In the genomic region with DNA sequence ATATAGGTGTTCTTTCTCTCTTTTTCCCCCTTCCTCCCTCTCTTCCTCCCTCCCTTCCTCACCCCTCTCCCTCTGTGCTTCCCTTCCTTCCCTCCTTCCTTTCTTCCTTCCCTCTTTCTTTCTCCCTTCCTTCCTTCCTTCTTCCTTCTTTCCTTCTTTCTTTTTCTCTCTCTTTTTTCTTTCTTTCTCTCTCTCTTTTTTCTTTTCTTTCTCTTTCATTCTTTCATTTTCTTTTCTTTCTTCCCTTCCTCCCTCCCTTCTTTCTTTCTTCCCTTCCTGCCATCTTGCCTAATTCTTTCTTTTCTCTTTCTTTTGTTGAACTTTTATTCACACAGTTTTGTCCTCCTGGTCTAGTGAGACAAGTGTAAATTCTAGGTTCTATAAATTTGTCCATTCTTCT, we compare ENCODE assay signal across 38 cellular contexts.
"Had no signal": no experiment of that assay in that cellular context is flagged by ENCODE, and none has a peak within 500 bp of the region (broad histone marks: within the 10 kb centered on the region; RNA-seq: fewer than 3 reads in every experiment).

No MANE protein-coding gene starts in this region.

- H3K27me3 Mint-ChIP-seq: activated CD4-positive, alpha-beta memory T cell treated with anti-CD3 and anti-CD28 coated beads, Interleukin-2, amount 10 ng/mL, durations not matched to agents 7 days and 5 days; activated CD4-positive, alpha-beta T cell treated with anti-CD3 and anti-CD28 coated beads for 36 hours; activated CD4-positive, alpha-beta T cell treated with anti-CD3 and anti-CD28 coated beads, Interleukin-2, amount 10 ng/mL, durations not matched to agents 7 days and 5 days; activated CD8-positive, alpha-beta memory T cell treated with anti-CD3 and anti-CD28 coated beads, Interleukin-2, amount 10 ng/mL, durations not matched to agents 7 days and 5 days; activated naive CD8-positive, alpha-beta T cell treated with anti-CD3 and anti-CD28 coated beads for 36 hours; activated T-helper 17 cell treated with anti-CD3 and anti-CD28 coated beads, Interleukin-2, amount 50 U/mL, for 72 hours had no signal

- H3K4me3 Mint-ChIP-seq: activated CD4-positive, alpha-beta memory T cell treated with anti-CD3 and anti-CD28 coated beads, Interleukin-2, amount 10 ng/mL, durations not matched to agents 7 days and 5 days; activated CD4-positive, alpha-beta T cell treated with anti-CD3 and anti-CD28 coated beads for 36 hours; activated CD4-positive, alpha-beta T cell treated with anti-CD3 and anti-CD28 coated beads, Interleukin-2, amount 10 ng/mL, durations not matched to agents 7 days and 5 days; activated CD8-positive, alpha-beta memory T cell treated with anti-CD3 and anti-CD28 coated beads, Interleukin-2, amount 10 ng/mL, durations not matched to agents 7 days and 5 days; activated naive CD4-positive, alpha-beta T cell treated with anti-CD3 and anti-CD28 coated beads for 36 hours; activated naive CD8-positive, alpha-beta T cell treated with anti-CD3 and anti-CD28 coated beads for 36 hours; activated T-cell treated with anti-CD3 and anti-CD28 coated beads, Interleukin-2, amount 50 U/mL, for 4 hours; activated T-cell treated with anti-CD3 and anti-CD28 coated beads, Interleukin-2, amount 50 U/mL, for 72 hours; activated T-helper 1 cell treated with anti-CD3 and anti-CD28 coated beads, Interleukin-12 subunit alpha, Interleukin-12 subunit beta, Interleukin-2, Interleukin-4 antibody, amounts not matched to agents 30 ng/mL and 10 ng/mL and 1 ng/mL, durations not matched to agents 14 hours and 24 hours and 36 hours; activated T-helper 17 cell treated with anti-CD3 and anti-CD28 coated beads, Interleukin-2, amount 50 U/mL, for 72 hours; T-helper 1 cell treated with Interleukin-12 subunit alpha and Interleukin-12 subunit beta and Interleukin-4 antibody, amounts not matched to agents 30 μg/mL and 1 μg/mL, for 36 hours; T-helper 2 cell treated with Interferon-gamma antibody and Interleukin-4, amounts not matched to agents 5 μg/mL and 100 μg/mL, for 36 hours had no signal

- H3K36me3 ChIP-seq: adrenal gland, brain microvascular endothelial cell, breast epithelium had no signal

- H3K4me3 ChIP-seq: adrenal gland, body of pancreas, breast epithelium had no signal

- H3K27me3 ChIP-seq: adrenal gland, body of pancreas, brain microvascular endothelial cell, breast epithelium had no signal

- H3K27ac Mint-ChIP-seq: activated CD4-positive, alpha-beta memory T cell treated with anti-CD3 and anti-CD28 coated beads, Interleukin-2, amount 10 ng/mL, durations not matched to agents 7 days and 5 days; activated CD4-positive, alpha-beta T cell treated with anti-CD3 and anti-CD28 coated beads for 36 hours; activated CD4-positive, alpha-beta T cell treated with anti-CD3 and anti-CD28 coated beads, Interleukin-2, amount 10 ng/mL, durations not matched to agents 7 days and 5 days; activated CD8-positive, alpha-beta memory T cell treated with anti-CD3 and anti-CD28 coated beads, Interleukin-2, amount 10 ng/mL, durations not matched to agents 7 days and 5 days; activated naive CD4-positive, alpha-beta T cell treated with anti-CD3 and anti-CD28 coated beads for 36 hours; activated naive CD4-positive, alpha-beta T cell treated with anti-CD3 and anti-CD28 coated beads, Interleukin-2, amount 50 U/mL, for 72 hours; activated naive CD8-positive, alpha-beta T cell treated with anti-CD3 and anti-CD28 coated beads for 36 hours; activated T-cell treated with anti-CD3 and anti-CD28 coated beads, Interleukin-2, amount 50 U/mL, for 72 hours; activated T-helper 1 cell treated with anti-CD3 and anti-CD28 coated beads, Interleukin-12 subunit alpha, Interleukin-12 subunit beta, Interleukin-2, Interleukin-4 antibody, amounts not matched to agents 30 ng/mL and 10 ng/mL and 1 ng/mL, durations not matched to agents 14 hours and 24 hours and 36 hours; activated T-helper 17 cell treated with anti-CD3 and anti-CD28 coated beads, Interleukin-2, amount 50 U/mL, for 72 hours; T-helper 1 cell treated with Interleukin-12 subunit alpha and Interleukin-12 subunit beta and Interleukin-4 antibody, amounts not matched to agents 30 μg/mL and 1 μg/mL, for 36 hours; T-helper 2 cell treated with Interferon-gamma antibody and Interleukin-4, amounts not matched to agents 5 μg/mL and 100 μg/mL, for 36 hours had no signal

- H3K4me1 ChIP-seq: adrenal gland, body of pancreas, breast epithelium had no signal

- H3K9me3 Mint-ChIP-seq: activated CD4-positive, alpha-beta memory T cell treated with anti-CD3 and anti-CD28 coated beads, Interleukin-2, amount 10 ng/mL, durations not matched to agents 7 days and 5 days; activated naive CD4-positive, alpha-beta T cell treated with anti-CD3 and anti-CD28 coated beads for 36 hours; activated T-helper 1 cell treated with anti-CD3 and anti-CD28 coated beads, Interleukin-12 subunit alpha, Interleukin-12 subunit beta, Interleukin-2, Interleukin-4 antibody, amounts not matched to agents 30 ng/mL and 10 ng/mL and 1 ng/mL, durations not matched to agents 14 hours and 24 hours and 36 hours had no signal

- H3K4me1 Mint-ChIP-seq: activated CD4-positive, alpha-beta memory T cell treated with anti-CD3 and anti-CD28 coated beads, Interleukin-2, amount 10 ng/mL, durations not matched to agents 7 days and 5 days; activated CD4-positive, alpha-beta T cell treated with anti-CD3 and anti-CD28 coated beads for 36 hours; activated CD4-positive, alpha-beta T cell treated with anti-CD3 and anti-CD28 coated beads, Interleukin-2, amount 10 ng/mL, durations not matched to agents 7 days and 5 days; activated CD8-positive, alpha-beta memory T cell treated with anti-CD3 and anti-CD28 coated beads, Interleukin-2, amount 10 ng/mL, durations not matched to agents 7 days and 5 days; activated naive CD8-positive, alpha-beta T cell treated with anti-CD3 and anti-CD28 coated beads for 36 hours; activated T-helper 17 cell treated with anti-CD3 and anti-CD28 coated beads, Interleukin-2, amount 50 U/mL, for 72 hours had no signal

- H3K9me3 ChIP-seq: adrenal gland, body of pancreas, breast epithelium had no signal

- H3K27ac ChIP-seq: adrenal gland, body of pancreas, brain microvascular endothelial cell, breast epithelium, VCaP had no signal

- DNase-seq: activated CD4-positive, alpha-beta memory T cell treated with anti-CD3 and anti-CD28 coated beads, Interleukin-2, amount 10 ng/mL, durations not matched to agents 7 days and 5 days; activated CD4-positive, alpha-beta T cell treated with anti-CD3 and anti-CD28 coated beads for 1 hour; activated CD4-positive, alpha-beta T cell treated with anti-CD3 and anti-CD28 coated beads for 36 hours; activated CD4-positive, alpha-beta T cell treated with anti-CD3 and anti-CD28 coated beads for 48 hours; activated CD4-positive, alpha-beta T cell treated with anti-CD3 and anti-CD28 coated beads, Interleukin-2, amount 10 ng/mL, durations not matched to agents 7 days and 5 days; activated CD4-positive, alpha-beta T cell treated with anti-CD3 and anti-CD28 coated beads, Interleukin-2, amount 50 U/mL, for 48 hours; activated CD4-positive, CD25-positive, alpha-beta regulatory T cell; activated CD8-positive, alpha-beta memory T cell treated with anti-CD3 and anti-CD28 coated beads for 24 hours; activated CD8-positive, alpha-beta memory T cell treated with anti-CD3 and anti-CD28 coated beads, Interleukin-2, amount 10 ng/mL, durations not matched to agents 7 days and 5 days; activated effector memory CD4-positive, alpha-beta T cell treated with anti-CD3 and anti-CD28 coated beads, Interleukin-2, amount 50 U/mL, for 16 hours; activated gamma-delta T cell treated with Interleukin-2 at 50 U/mL for 16 hours; activated naive CD4-positive, alpha-beta T cell; activated naive CD4-positive, alpha-beta T cell treated with anti-CD3 and anti-CD28 coated beads for 36 hours; activated naive CD4-positive, alpha-beta T cell treated with anti-CD3 and anti-CD28 coated beads, Interleukin-2, amount 50 U/mL, for 16 hours; activated naive CD8-positive, alpha-beta T cell treated with anti-CD3 and anti-CD28 coated beads for 36 hours; activated T-cell treated with anti-CD3 and anti-CD28 coated beads for 4 hours; activated T-cell treated with anti-CD3 and anti-CD28 coated beads, Interleukin-2, amount 50 U/mL, for 1 hour; activated T-cell treated with anti-CD3 and anti-CD28 coated beads, Interleukin-2, amount 50 U/mL, for 4 hours; activated T-cell treated with anti-CD3 and anti-CD28 coated beads, Interleukin-2, amount 50 U/mL, for 72 hours; adrenal gland; amniotic stem cell; aorta; body of pancreas; brain microvascular endothelial cell; central memory CD4-positive, alpha-beta T cell; T-helper 2 cell; T-helper 9 cell had no signal

- ATAC-seq: activated CD4-positive, alpha-beta T cell treated with anti-CD3 and anti-CD28 coated beads for 36 hours; activated CD4-positive, CD25-positive, alpha-beta regulatory T cell treated with anti-CD3 and anti-CD28 coated beads, Interleukin-2, amount 50 U/mL, for 24 hours; activated CD8-positive, alpha-beta memory T cell treated with anti-CD3 and anti-CD28 coated beads, Interleukin-2, amount 10 ng/mL, durations not matched to agents 7 days and 5 days; activated naive CD4-positive, alpha-beta T cell treated with anti-CD3 and anti-CD28 coated beads, Interleukin-2, amount 50 U/mL, for 72 hours; activated T-cell treated with anti-CD3 and anti-CD28 coated beads, Interleukin-2, amount 50 U/mL, for 4 hours; activated T-cell treated with anti-CD3 and anti-CD28 coated beads, Interleukin-2, amount 50 U/mL, for 72 hours; activated T-helper 17 cell treated with anti-CD3 and anti-CD28 coated beads, Interleukin-2, amount 50 U/mL, for 72 hours; body of pancreas had no signal

- FAIRE-seq: astrocyte, colon, TTC549 had no signal
